21 cellular contexts compared by ENCODE assay signal in the genomic region with DNA sequence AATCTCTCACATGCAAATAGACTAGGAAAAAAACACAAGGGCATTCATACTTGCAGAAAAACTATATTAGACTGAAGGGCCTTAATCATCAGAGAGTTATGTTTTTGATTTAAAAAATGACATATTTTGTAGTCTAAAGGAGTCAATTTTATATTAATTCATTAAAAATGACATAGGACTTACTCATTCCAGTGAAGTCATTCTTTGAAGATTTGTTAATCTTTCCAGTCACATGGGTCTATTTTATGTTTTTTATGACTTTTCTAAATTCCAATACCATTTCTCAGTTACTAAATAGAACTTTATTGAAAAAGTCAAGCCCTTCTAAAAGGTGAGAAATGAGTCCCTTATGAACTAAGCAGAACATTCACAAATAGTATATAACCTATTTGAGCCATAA.
A peak's percentile ranks its signal among the peaks of the same experiment; 100 is the strongest.
DNase-seq lines count a peak whose midpoint lies in the region; ATAC-seq and TF ChIP-seq lines count a peak whose summit lies in the region.
"Had no signal": no experiment of that assay in that cellular context is flagged by ENCODE, and none has a peak within 500 bp of the region (broad histone marks: within the 10 kb centered on the region; RNA-seq: fewer than 3 reads in every experiment).

No MANE protein-coding gene starts in this region.

- POLR2A ChIA-PET in T-cell (lab: Charles Lee), result no interaction called here

- H3K27me3 Mint-ChIP-seq in HFFc6 (ENCODE audit: insufficient read depth), result no peaks in the 10 kb centered on the region; the same call in 1 of the 2 replicates
- no peaks in the 10 kb centered on the region for H3K27me3 Mint-ChIP-seq in chondrocyte (ENCODE audit: low read depth)
- H3K27me3 Mint-ChIP-seq in T-cell, result no peaks in the 10 kb centered on the region
- H3K27me3 Mint-ChIP-seq: effector memory CD8-positive, alpha-beta T cell; stimulated activated naive CD8-positive, alpha-beta T cell treated with anti-CD3 and anti-CD28 coated beads, Interleukin-15, amount 100 ng/mL, for 72 hours had no signal

- no peaks in the 10 kb centered on the region for H3K27me3 ChIP-seq in tibial artery
- H3K27me3 ChIP-seq: Peyer's patch had no signal

- H3K9me3 ChIP-seq in tibial artery, result no peaks in the 10 kb centered on the region
- H3K9me3 ChIP-seq: Peyer's patch had no signal

- H3K4me3 ChIP-seq in tibial artery, result no peak overlapping the region
- H3K4me3 ChIP-seq: Peyer's patch had no signal

- CTCF ChIA-PET in T-cell (lab: Charles Lee), result no interaction called here

- DNase-seq in AG08396 (ENCODE audit: low spot score) (peak; percentile 31), HFFc6 (peak; percentile 30), chondrocyte (ENCODE audit: low spot score) (no peak), hepatic stellate cell (ENCODE audit: low spot score) (peak; percentile 5), NCI-H2029 treated with DMSO at 0.1 percent for 48 hours (lab: John Stamatoyannopoulos, UW) (no peak), tibial artery (no peak), T-cell (no peak), pons (ENCODE audit: low spot score) (no peak)
- DNase-seq: activated CD4-positive, alpha-beta T cell treated with anti-CD3 and anti-CD28 coated beads for 4 hours; activated gamma-delta T cell; amygdala; CD8-positive, alpha-beta T cell; cerebellar nuclear complex; DMS79 treated with DMSO at 0.1 percent for 48 hours; effector memory CD8-positive, alpha-beta T cell; NCI-H1417; NCI-H774; nucleus accumbens; Peyer's patch; stimulated activated naive CD8-positive, alpha-beta T cell treated with anti-CD3 and anti-CD28 coated beads, Interleukin-15, amount 100 ng/mL, for 72 hours had no signal

- H3K9me3 Mint-ChIP-seq in HFFc6 (no peaks in the 10 kb centered on the region), chondrocyte (ENCODE audit: low read depth) (peaks cover 5% of the 10 kb centered on the region), T-cell (peaks cover 0 to 9% (median 8%) of the 10 kb centered on the region in 3 donors)

- H3K36me3 ChIP-seq in tibial artery, result no peaks in the 10 kb centered on the region
- H3K36me3 ChIP-seq: Peyer's patch had no signal

- H3K4me1 ChIP-seq in tibial artery, result peaks cover 0 to 14% (median 2%) of the 10 kb centered on the region in 4 donors
- H3K4me1 ChIP-seq: Peyer's patch had no signal

- H3K36me3 Mint-ChIP-seq in HFFc6 (ENCODE audit: low read depth) (no peaks in the 10 kb centered on the region), chondrocyte (ENCODE audit: low read depth) (peaks cover 2% of the 10 kb centered on the region), T-cell (no peaks in the 10 kb centered on the region)
- H3K36me3 Mint-ChIP-seq: CD8-positive, alpha-beta T cell had no signal

- no peak overlapping the region for H3K27ac ChIP-seq in tibial artery
- H3K27ac ChIP-seq: KMS-11, Peyer's patch had no signal

- intact Hi-C loops in tibial artery (cut with DNase I; ENCODE audit: low total_unique reads), result no loop called here

- no peak for ATAC-seq in T-cell (replicated peaks in 1 of 4)
- ATAC-seq: CD8-positive, alpha-beta T cell; effector memory CD8-positive, alpha-beta T cell; stimulated activated naive CD8-positive, alpha-beta T cell treated with anti-CD3 and anti-CD28 coated beads, Interleukin-15, amount 100 ng/mL, for 72 hours had no signal

- no peak overlapping the region for H3K4me3 Mint-ChIP-seq in HFFc6
- H3K4me3 Mint-ChIP-seq in chondrocyte (ENCODE audit: unreplicated experiment), result no peak overlapping the region
- no peak overlapping the region for H3K4me3 Mint-ChIP-seq in T-cell
- H3K4me3 Mint-ChIP-seq: CD8-positive, alpha-beta T cell; effector memory CD8-positive, alpha-beta T cell; stimulated activated naive CD8-positive, alpha-beta T cell treated with anti-CD3 and anti-CD28 coated beads, Interleukin-15, amount 100 ng/mL, for 72 hours had no signal

- H3K4me1 Mint-ChIP-seq in HFFc6 (ENCODE audit: low read depth), result peaks cover 30% of the 10 kb centered on the region
- peaks cover 20% of the 10 kb centered on the region for H3K4me1 Mint-ChIP-seq in chondrocyte (ENCODE audit: low read depth)
- H3K4me1 Mint-ChIP-seq in T-cell, result no peaks in the 10 kb centered on the region
- H3K4me1 Mint-ChIP-seq: stimulated activated naive CD8-positive, alpha-beta T cell treated with anti-CD3 and anti-CD28 coated beads, Interleukin-15, amount 100 ng/mL, for 72 hours had no signal

- TF ChIP-seq CTCF in HFFc6 (IDR thresholded peaks at IDR 0.05), result no peak
- no peak for TF ChIP-seq CTCF in chondrocyte (IDR thresholded peaks at IDR 0.05)
- no peak for TF ChIP-seq CTCF in tibial artery (IDR thresholded peaks at IDR 0.05)

- H3K27ac Mint-ChIP-seq in HFFc6 (no peak overlapping the region), chondrocyte (ENCODE audit: unreplicated experiment) (peak overlapping the region; percentile 57), T-cell (no peak overlapping the region)
- H3K27ac Mint-ChIP-seq: CD8-positive, alpha-beta T cell; effector memory CD8-positive, alpha-beta T cell; stimulated activated naive CD8-positive, alpha-beta T cell treated with anti-CD3 and anti-CD28 coated beads, Interleukin-15, amount 100 ng/mL, for 72 hours had no signal

Comparison
In these comparisons a context has a peak if more than half of its experiments do, and no peak if none do; other contexts are left out.
1. DNase-seq: peak in AG08396 (single experiment), HFFc6 (single experiment) and hepatic stellate cell (single experiment); none in chondrocyte (single experiment), NCI-H2029 treated with DMSO at 0.1 percent for 48 hours (single experiment), tibial artery (0 of 2), T-cell (0 of 34) and pons (single experiment).